In the genomic region with DNA sequence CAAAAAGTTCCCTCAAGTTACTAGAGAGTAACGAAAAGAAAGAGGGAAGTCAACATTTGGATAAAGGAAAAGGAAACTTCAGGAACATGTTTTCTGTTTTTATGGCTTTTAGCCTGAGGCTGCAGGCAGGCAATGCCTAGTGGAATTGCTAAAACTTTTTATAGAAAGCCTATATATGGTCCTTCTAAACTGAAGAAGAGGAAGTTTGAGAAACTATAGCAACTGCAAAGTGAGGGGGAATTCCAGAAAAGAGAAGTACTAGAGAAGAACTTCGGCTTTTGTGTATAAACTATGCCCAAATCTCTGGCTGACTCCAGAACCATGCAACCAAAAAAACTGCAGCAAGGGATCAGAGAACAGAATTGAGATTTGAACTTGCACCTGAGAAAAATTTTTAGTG, we compare ENCODE assay signal across 10 cellular contexts.
DNase-seq lines count a peak whose midpoint lies in the region; ATAC-seq lines count a peak whose summit lies in the region.
"Had no signal": no experiment of that assay in that cellular context is flagged by ENCODE, and none has a peak within 500 bp of the region (broad histone marks: within the 10 kb centered on the region; RNA-seq: fewer than 3 reads in every experiment).

No MANE protein-coding gene starts in this region.

- H3K27ac Mint-ChIP-seq in memory B cell, result peak overlapping the region; percentile 89
- H3K27ac Mint-ChIP-seq: nephron progenitor cell had no signal

- peaks cover 12% of the 10 kb centered on the region for H3K36me3 Mint-ChIP-seq in memory B cell

- DNase-seq in Kasumi-1 (lab: John Stamatoyannopoulos, UW), result peak; percentile 89 to 94
- DNase-seq in memory B cell (ENCODE audit: low spot score in 2 of 2), result peak in 1 of 2 donors; percentile 36
- DNase-seq in COR-L47 (lab: John Stamatoyannopoulos, UW), result no peak
- no peak for DNase-seq in NCI-H345 (lab: John Stamatoyannopoulos, UW)
- DNase-seq in NCI-H146 treated with DMSO at 0.1 percent for 48 hours (lab: John Stamatoyannopoulos, UW; ENCODE audit: unreplicated experiment), result no peak
- DNase-seq in stimulated activated CD8-positive, alpha-beta memory T cell treated with anti-CD3 and anti-CD28 coated beads, Interleukin-4, amount 100 ng/mL, for 48 hours, result no peak
- DNase-seq: NCI-H1105, nephron progenitor cell had no signal

- H3K9me3 Mint-ChIP-seq in memory B cell, result peaks cover 6% of the 10 kb centered on the region

- no peaks in the 10 kb centered on the region for H3K27me3 Mint-ChIP-seq in memory B cell

- H3K4me1 Mint-ChIP-seq in memory B cell, result peaks cover 27% of the 10 kb centered on the region
- H3K4me1 Mint-ChIP-seq: nephron progenitor cell had no signal

- peak overlapping the region; percentile 50 for H3K4me3 Mint-ChIP-seq in memory B cell
- H3K4me3 Mint-ChIP-seq: nephron progenitor cell had no signal

- peak; percentile 99 for ATAC-seq in GM18868 (IDR thresholded peaks at IDR 0.05; ENCODE audit: unreplicated experiment)
- ATAC-seq in HG02642 (IDR thresholded peaks at IDR 0.05; ENCODE audit: poor library complexity, unreplicated experiment), result peak; percentile 83
- ATAC-seq in memory B cell (ENCODE audit: low read depth), result peak; percentile 99

Comparison
In these comparisons a context has a peak if more than half of its experiments do, and no peak if none do; other contexts are left out.
1. DNase-seq: peak in Kasumi-1 (2 of 2); none in COR-L47 (single experiment), NCI-H345 (single experiment), NCI-H146 treated with DMSO at 0.1 percent for 48 hours (single experiment) and stimulated activated CD8-positive, alpha-beta memory T cell treated with anti-CD3 and anti-CD28 coated beads, Interleukin-4, amount 100 ng/mL, for 48 hours (single experiment).
2. Peak in every context shown above with its lines, with median percentiles within 50 percentile points of each other: ATAC-seq.